Comparison of ENCODE assay signal across 1 cellular context in genomic region chrX:119852410-119853353, GRCh38.
A peak's percentile ranks its signal among the peaks of the same experiment; 100 is the strongest.
TF ChIP-seq lines count a peak whose summit lies in the region.

Gene UPF3B (minus strand): TSS chrX:119852963. CDS start chrX:119852928, 35 bp downstream.

TF ChIP-seq in HepG2, 621 proteins besides CTCF, POLR2A, EP300 and RAD21 (continued from another document and continues in another):
- TF ChIP-seq ZHX2 (IDR thresholded peaks at IDR 0.05; ENCODE audit: low read depth) (peak; percentile 61; the same call in 1 of the 2 replicates), ZHX2 (CRISPR knock-in tag; IDR thresholded peaks at IDR 0.05; ENCODE audit: borderline replicate concordance) (no peak), ZFY (CRISPR knock-in tag; IDR thresholded peaks at IDR 0.05) (peak; percentile 80), ZNF143 (CRISPR knock-in tag; IDR thresholded peaks at IDR 0.05) (peak; percentile 89), HCFC1 (IDR thresholded peaks at IDR 0.05; ENCODE audit: low read depth, low read length) (peak; percentile 73; the same call in 1 of the 2 replicates), ZNF331 (CRISPR knock-in tag; IDR thresholded peaks at IDR 0.05) (no peak), HIVEP1 (CRISPR knock-in tag; IDR thresholded peaks at IDR 0.05) (peak; percentile 53; the same call in 1 of the 2 replicates), SPEN (CRISPR knock-in tag; IDR thresholded peaks at IDR 0.05; ENCODE audit: low read depth) (peak; percentile 70), HES4 (CRISPR knock-in tag; IDR thresholded peaks at IDR 0.05; ENCODE audit: borderline replicate concordance) (no peak), ZNF460 (CRISPR knock-in tag; IDR thresholded peaks at IDR 0.05; ENCODE audit: borderline replicate concordance) (no peak), KAT8 (CRISPR knock-in tag; IDR thresholded peaks at IDR 0.05) (no peak), ZNF879 (CRISPR knock-in tag; IDR thresholded peaks at IDR 0.05) (no peak), ZNF83 (CRISPR knock-in tag; IDR thresholded peaks at IDR 0.05; ENCODE audit: borderline replicate concordance) (no peak), ZNF550 (CRISPR knock-in tag; IDR thresholded peaks at IDR 0.05; ENCODE audit: borderline replicate concordance) (no peak), KMT2A (CRISPR knock-in tag; IDR thresholded peaks at IDR 0.05) (peak; percentile 68; the same call in 1 of the 2 replicates), CENPX (CRISPR knock-in tag; IDR thresholded peaks at IDR 0.05) (no peak), SUZ12 (IDR thresholded peaks at IDR 0.05; ENCODE audit: low read depth, low read length) (peak; percentile 35; the same call in 1 of the 2 replicates), ZNF350 (CRISPR knock-in tag; IDR thresholded peaks at IDR 0.05; ENCODE audit: borderline replicate concordance, low read depth) (peak; percentile 60; the same call in 1 of the 2 replicates), ZNF788 (CRISPR knock-in tag; IDR thresholded peaks at IDR 0.05; ENCODE audit: borderline replicate concordance) (peak; percentile 39; the same call in 1 of the 2 replicates), TFAP4 (IDR thresholded peaks at IDR 0.05; ENCODE audit: borderline replicate concordance, low read depth) (0 out of 2 replicates have a peak, but pooled peaks have one; percentile 33), DRAP1 (CRISPR knock-in tag; IDR thresholded peaks at IDR 0.05) (peak; percentile 45), UBTF (CRISPR knock-in tag; IDR thresholded peaks at IDR 0.05) (peak; percentile 53; the same call in 1 of the 2 replicates), MED1 (CRISPR knock-in tag; IDR thresholded peaks at IDR 0.05) (0 out of 2 replicates have a peak, but pooled peaks have one; percentile 26), ATF7-NPFF (CRISPR knock-in tag; IDR thresholded peaks at IDR 0.05; ENCODE audit: low read depth) (0 out of 2 replicates have a peak, but pooled peaks have one; percentile 34), CREM (IDR thresholded peaks at IDR 0.05) (peak; percentile 86), CREM (CRISPR knock-in tag; IDR thresholded peaks at IDR 0.05) (no peak), ATF6 (CRISPR knock-in tag; conservative IDR thresholded peaks at IDR 0.05) (no peak), HNRNPL (IDR thresholded peaks at IDR 0.05; ENCODE audit: low read depth, low read length) (no peak), FOXP4 (CRISPR knock-in tag; IDR thresholded peaks at IDR 0.05) (0 out of 2 replicates have a peak, but pooled peaks have one; percentile 36), THAP11 (CRISPR knock-in tag; IDR thresholded peaks at IDR 0.05) (peak; percentile 98), YEATS2 (CRISPR knock-in tag; IDR thresholded peaks at IDR 0.05; ENCODE audit: borderline replicate concordance) (peak; percentile 63), GMEB1 (CRISPR knock-in tag; IDR thresholded peaks at IDR 0.05; ENCODE audit: borderline replicate concordance) (peak; percentile 26; the same call in 1 of the 2 replicates), ARID4A (CRISPR knock-in tag; IDR thresholded peaks at IDR 0.05; ENCODE audit: borderline replicate concordance) (peak; percentile 61; the same call in 1 of the 2 replicates), TFDP1 (CRISPR knock-in tag; IDR thresholded peaks at IDR 0.05; ENCODE audit: borderline replicate concordance) (peak; percentile 59; the same call in 1 of the 2 replicates), TRIM24 (CRISPR knock-in tag; IDR thresholded peaks at IDR 0.05) (no peak), IKZF1 (IDR thresholded peaks at IDR 0.05) (no peak), ZC3H13 (CRISPR knock-in tag; IDR thresholded peaks at IDR 0.05) (no peak)
